In the genomic region with DNA sequence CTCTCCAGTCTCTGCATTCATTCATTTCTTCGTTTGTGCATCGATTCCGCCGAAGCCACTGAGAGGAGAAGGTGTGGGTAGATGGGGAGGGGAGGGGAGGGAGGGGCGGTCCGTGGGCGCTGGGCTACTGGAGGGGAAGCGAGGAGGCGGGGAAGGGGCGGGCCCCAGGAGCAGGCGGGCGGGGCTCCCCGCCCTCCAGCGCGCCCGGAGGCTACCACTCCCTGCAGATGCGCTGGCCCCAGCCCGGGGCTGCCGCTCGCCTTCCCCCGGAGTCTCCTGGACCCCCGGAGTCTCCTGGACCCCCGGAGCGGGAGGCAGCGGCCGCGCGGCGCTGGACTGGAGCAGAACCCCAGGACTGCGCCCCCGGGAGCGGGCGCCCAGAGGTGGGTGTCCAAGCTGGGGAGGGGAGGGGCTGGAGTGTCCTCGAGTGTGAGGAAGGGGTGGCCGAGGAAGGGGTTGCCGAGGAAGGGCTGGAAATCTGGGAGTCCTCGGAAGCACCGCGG, we compare ENCODE assay signal across 8 cellular contexts.
A peak's percentile ranks its signal among the peaks of the same experiment; 100 is the strongest.
DNase-seq lines count a peak whose midpoint lies in the region; ATAC-seq and TF ChIP-seq lines count a peak whose summit lies in the region.

No MANE protein-coding gene starts in this region.

- H3K27ac ChIP-seq in OCI-LY3 (ENCODE audit: low read length), result peak overlapping the region; percentile 53

- H2AFZ ChIP-seq in OCI-LY3 (ENCODE audit: low read depth, low read length), result peak overlapping the region; percentile 98

- H3K27me3 Mint-ChIP-seq in activated T-cell treated with anti-CD3 and anti-CD28 coated beads, Interleukin-2, amount 50 U/mL, for 24 hours, result peaks cover 43% of the 10 kb centered on the region
- peaks cover 21 to 34% of the 10 kb centered on the region in 2 donors for H3K27me3 Mint-ChIP-seq in natural killer cell (ENCODE audit: low read depth in 2 of 2)

- H3K4me1 ChIP-seq in OCI-LY3 (ENCODE audit: low read length), result peaks cover 25% of the 10 kb centered on the region

- DNase-seq in C1 segment of cervical spinal cord (lab: John Stamatoyannopoulos, UW) (peak in 9 of 14 donors; percentile 18 to 72 (median 38)), fibroblast of gingiva (ENCODE audit: low read depth) (peak; percentile 79), natural killer cell (peak; percentile 34)
- DNase-seq in activated T-cell treated with anti-CD3 and anti-CD28 coated beads, Interleukin-2, amount 50 U/mL, for 24 hours, result peak; percentile 82
- peak; percentile 81 for DNase-seq in stimulated activated naive CD8-positive, alpha-beta T cell treated with anti-CD3 and anti-CD28 coated beads, Interleukin-15, Interleukin-2, amounts not matched to agents 100 U/mL and 50 U/mL, for 24 hours

- peaks cover 27% of the 10 kb centered on the region for H4K20me1 ChIP-seq in OCI-LY3 (ENCODE audit: insufficient read depth, low read length)

- intact Hi-C loops in natural killer cell (cut with micrococcal nuclease), result no loop called here

- no peaks in the 10 kb centered on the region for H3K9me3 Mint-ChIP-seq in activated T-cell treated with anti-CD3 and anti-CD28 coated beads, Interleukin-2, amount 50 U/mL, for 24 hours
- H3K9me3 Mint-ChIP-seq in natural killer cell, result no peaks in the 10 kb centered on the region

- peak overlapping the region; percentile 98 for H3K4me3 ChIP-seq in OCI-LY3 (ENCODE audit: low read length)

- peaks cover 49% of the 10 kb centered on the region for H3K79me2 ChIP-seq in OCI-LY3 (ENCODE audit: low read length)

- TF ChIP-seq CTCF in OCI-LY3 (IDR thresholded peaks at IDR 0.05; ENCODE audit: low read depth, low read length), result no peak
- TF ChIP-seq CTCF in natural killer cell (IDR thresholded peaks at IDR 0.05), result no peak

- H3K9ac ChIP-seq in OCI-LY3 (ENCODE audit: low read length), result peak overlapping the region; percentile 95

- peaks cover 37% of the 10 kb centered on the region for H3K4me1 Mint-ChIP-seq in activated T-cell treated with anti-CD3 and anti-CD28 coated beads, Interleukin-2, amount 50 U/mL, for 24 hours (ENCODE audit: low read depth)
- H3K4me1 Mint-ChIP-seq in natural killer cell, result peaks cover 39% of the 10 kb centered on the region in 2 donors

- H3K36me3 Mint-ChIP-seq in activated T-cell treated with anti-CD3 and anti-CD28 coated beads, Interleukin-2, amount 50 U/mL, for 24 hours (ENCODE audit: low read depth), result peaks cover 19% of the 10 kb centered on the region
- no peaks in the 10 kb centered on the region for H3K36me3 Mint-ChIP-seq in natural killer cell

- peaks cover 8% of the 10 kb centered on the region for H3K36me3 ChIP-seq in OCI-LY3 (replicated peaks; ENCODE audit: low read depth, low read length)

- H3K9me3 ChIP-seq in OCI-LY3 (ENCODE audit: insufficient read depth, low read length), result no peaks in the 10 kb centered on the region

- H3K4me3 Mint-ChIP-seq in activated T-cell treated with anti-CD3 and anti-CD28 coated beads, Interleukin-2, amount 50 U/mL, for 24 hours, result peak overlapping the region; percentile 91
- H3K4me3 Mint-ChIP-seq in natural killer cell, result peak overlapping the region; percentile 89

- ATAC-seq in GM19324 (IDR thresholded peaks at IDR 0.05; ENCODE audit: low FRiP score, unreplicated experiment), result peak; percentile 82
- peak; percentile 68 for ATAC-seq in HG03439 (IDR thresholded peaks at IDR 0.05; ENCODE audit: unreplicated experiment)
- peak; percentile 92 to 94 (median 93) for ATAC-seq in natural killer cell
- ATAC-seq in stimulated activated naive CD8-positive, alpha-beta T cell treated with anti-CD3 and anti-CD28 coated beads, Interleukin-15, Interleukin-2, amounts not matched to agents 100 U/mL and 50 U/mL, for 24 hours, result peak; percentile 86

- peak overlapping the region; percentile 76 for H3K27ac Mint-ChIP-seq in activated T-cell treated with anti-CD3 and anti-CD28 coated beads, Interleukin-2, amount 50 U/mL, for 24 hours
- H3K27ac Mint-ChIP-seq in natural killer cell, result peak overlapping the region in 1 of 2 donors; percentile 41

- no peaks in the 10 kb centered on the region for H3K27me3 ChIP-seq in OCI-LY3 (ENCODE audit: low read depth, low read length)

- peak overlapping the region; percentile 99 for H3K4me2 ChIP-seq in OCI-LY3 (ENCODE audit: low read length)

Comparison
In these comparisons a context has a peak if more than half of its experiments do, and no peak if none do; other contexts are left out.
1. Peak in every context shown above with its lines: DNase-seq, ATAC-seq, H3K4me3 ChIP-seq and H3K27ac ChIP-seq.